ENCODE assay signal across 24 cellular contexts in the genomic region with DNA sequence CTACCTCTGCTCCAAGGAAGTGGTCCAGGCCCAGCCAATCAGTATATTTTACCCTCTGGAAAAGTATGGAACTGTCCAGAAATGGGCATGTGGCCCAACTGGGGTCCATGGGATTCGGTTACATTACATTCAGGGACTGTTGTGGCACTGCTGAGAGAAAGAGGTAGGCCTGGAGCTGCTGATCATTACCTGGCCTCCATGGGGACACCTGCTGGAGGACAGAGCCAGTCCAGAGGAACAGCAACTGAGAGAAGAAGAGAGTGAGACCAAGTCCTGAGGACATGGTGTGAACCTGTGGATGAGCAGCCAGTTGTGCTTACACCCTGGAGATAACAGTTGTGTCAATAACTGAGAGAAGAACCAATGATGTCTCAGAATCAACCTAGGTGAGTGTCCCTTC. TPM values are rescaled to one million over a fixed set of nuclear protein-coding genes. Genes with fewer than 3 reads are reported as not detected.
DNase-seq lines count a peak whose midpoint lies in the region; ATAC-seq and TF ChIP-seq lines count a peak whose summit lies in the region.
"Had no signal": no experiment of that assay in that cellular context is flagged by ENCODE, and none has a peak within 500 bp of the region (broad histone marks: within the 10 kb centered on the region; RNA-seq: fewer than 3 reads in every experiment).

No MANE protein-coding gene starts in this region.

- H3K4me1 Mint-ChIP-seq in activated CD4-positive, alpha-beta T cell treated with anti-CD3 and anti-CD28 coated beads for 36 hours: no peaks in the 10 kb centered on the region
- H3K4me1 Mint-ChIP-seq in WTC11: peaks cover 16% of the 10 kb centered on the region
- H3K4me1 Mint-ChIP-seq in neural crest cell: peaks cover 23% of the 10 kb centered on the region
- H3K4me1 Mint-ChIP-seq: activated naive CD4-positive, alpha-beta T cell treated with anti-CD3 and anti-CD28 coated beads, Interleukin-2, amount 50 U/mL, for 24 hours; T-cell had no signal

- ATAC-seq in activated CD4-positive, alpha-beta T cell treated with anti-CD3 and anti-CD28 coated beads for 36 hours: no peak
- ATAC-seq in WTC11 (peak; percentile 50), HG02973 (IDR thresholded peaks at IDR 0.05; ENCODE audit: unreplicated experiment) (no peak)
- ATAC-seq: effector memory CD8-positive, alpha-beta T cell; Right ventricle myocardium inferior; T-cell had no signal

- no peak overlapping the region for H3K27ac Mint-ChIP-seq in activated CD4-positive, alpha-beta T cell treated with anti-CD3 and anti-CD28 coated beads for 36 hours
- no peak overlapping the region for H3K27ac Mint-ChIP-seq in WTC11
- H3K27ac Mint-ChIP-seq in neural crest cell (ENCODE audit: unreplicated experiment): peak overlapping the region; percentile 59
- H3K27ac Mint-ChIP-seq: activated naive CD4-positive, alpha-beta T cell treated with anti-CD3 and anti-CD28 coated beads, Interleukin-2, amount 50 U/mL, for 24 hours; IgD-negative memory B cell; T-cell had no signal

- no peaks in the 10 kb centered on the region for H3K27me3 Mint-ChIP-seq in activated CD4-positive, alpha-beta T cell treated with anti-CD3 and anti-CD28 coated beads for 36 hours
- H3K27me3 Mint-ChIP-seq in WTC11 (ENCODE audit: low read depth) (no peaks in the 10 kb centered on the region), neural crest cell (ENCODE audit: low read depth) (no peaks in the 10 kb centered on the region)
- H3K27me3 Mint-ChIP-seq: activated naive CD4-positive, alpha-beta T cell treated with anti-CD3 and anti-CD28 coated beads, Interleukin-2, amount 50 U/mL, for 24 hours; effector memory CD8-positive, alpha-beta T cell; IgD-negative memory B cell; T-cell had no signal

- POLR2A ChIA-PET in activated CD4-positive, alpha-beta T cell treated with anti-CD3 and anti-CD28 coated beads for 36 hours (lab: Charles Lee): no interaction called here
- POLR2A ChIA-PET in WTC11 (lab: Charles Lee): no interaction called here

- peak; percentile 9 for DNase-seq in activated CD4-positive, alpha-beta T cell treated with anti-CD3 and anti-CD28 coated beads for 36 hours
- DNase-seq in activated CD4-positive, alpha-beta T cell treated with anti-CD3 and anti-CD28 coated beads for 48 hours: no peak
- DNase-seq in LNCaP clone FGC (ENCODE audit: low read depth) (no peak), WTC11 (ENCODE audit: low spot score) (no peak), neural crest cell (ENCODE audit: low read depth, low spot score) (no peak), OCI-M1 (lab: John Stamatoyannopoulos, UW) (no peak), Kasumi-1 (lab: John Stamatoyannopoulos, UW) (no peak)
- DNase-seq: activated T-cell treated with anti-CD3 and anti-CD28 coated beads, Interleukin-2, amount 50 U/mL, for 48 hours; BE2C; effector memory CD8-positive, alpha-beta T cell; NCI-H2081 treated with DMSO at 0.1 percent for 48 hours; NCI-H510A treated with DMSO at 0.1 percent for 48 hours; T-cell; tibial artery had no signal

- no peak overlapping the region for H3K4me3 ChIP-seq in LNCaP clone FGC (ENCODE audit: low read depth, low read length)
- H3K4me3 ChIP-seq: ascending aorta, tibial artery had no signal

- no peak overlapping the region for H3K4me3 Mint-ChIP-seq in activated CD4-positive, alpha-beta T cell treated with anti-CD3 and anti-CD28 coated beads for 36 hours
- no peak overlapping the region for H3K4me3 Mint-ChIP-seq in WTC11
- H3K4me3 Mint-ChIP-seq in neural crest cell: no peak overlapping the region
- H3K4me3 Mint-ChIP-seq: activated naive CD4-positive, alpha-beta T cell treated with anti-CD3 and anti-CD28 coated beads, Interleukin-2, amount 50 U/mL, for 24 hours; effector memory CD8-positive, alpha-beta T cell; IgD-negative memory B cell; T-cell had no signal

- H3K9me3 Mint-ChIP-seq in activated CD4-positive, alpha-beta T cell treated with anti-CD3 and anti-CD28 coated beads for 36 hours (ENCODE audit: low read depth): no peaks in the 10 kb centered on the region
- H3K9me3 Mint-ChIP-seq in WTC11: peaks cover 13% of the 10 kb centered on the region
- H3K9me3 Mint-ChIP-seq in neural crest cell: peaks cover 5% of the 10 kb centered on the region
- H3K9me3 Mint-ChIP-seq: activated naive CD4-positive, alpha-beta T cell treated with anti-CD3 and anti-CD28 coated beads, Interleukin-2, amount 50 U/mL, for 24 hours; effector memory CD8-positive, alpha-beta T cell had no signal

- no peaks in the 10 kb centered on the region for H3K36me3 Mint-ChIP-seq in activated CD4-positive, alpha-beta T cell treated with anti-CD3 and anti-CD28 coated beads for 36 hours (ENCODE audit: low read depth)
- peaks cover 5% of the 10 kb centered on the region for H3K36me3 Mint-ChIP-seq in WTC11
- H3K36me3 Mint-ChIP-seq in neural crest cell (ENCODE audit: low read depth): peaks cover 6% of the 10 kb centered on the region
- H3K36me3 Mint-ChIP-seq: activated naive CD4-positive, alpha-beta T cell treated with anti-CD3 and anti-CD28 coated beads, Interleukin-2, amount 50 U/mL, for 24 hours; IgD-negative memory B cell; T-cell had no signal

- intact Hi-C loops in activated CD4-positive, alpha-beta T cell treated with anti-CD3 and anti-CD28 coated beads for 36 hours (cut with DNase I, micrococcal nuclease): no loop called here

- TF ChIP-seq CTCF in LNCaP clone FGC (IDR thresholded peaks at IDR 0.05; ENCODE audit: control insufficient read depth, extremely low read depth, insufficient read depth): peak; percentile 25; the same call in 1 of the 2 replicates
- no peak for TF ChIP-seq CTCF in WTC11 (IDR thresholded peaks at IDR 0.05)
- TF ChIP-seq CTCF in neural crest cell (conservative IDR thresholded peaks at IDR 0.05): no peak

- CTCF ChIA-PET in activated CD4-positive, alpha-beta T cell treated with anti-CD3 and anti-CD28 coated beads for 36 hours (lab: Charles Lee): no interaction called here
- CTCF ChIA-PET in WTC11 (lab: Charles Lee): interaction anchor here (1.2 kb wide), 1 partner anchor 45 kb away, joined by 3 read pairs; no protein-coding TSS in a partner anchor

TF ChIP-seq in WTC11, 78 proteins besides CTCF, POLR2A, EP300 and RAD21 (continues in another document):
- TF ChIP-seq, protein P1, sequence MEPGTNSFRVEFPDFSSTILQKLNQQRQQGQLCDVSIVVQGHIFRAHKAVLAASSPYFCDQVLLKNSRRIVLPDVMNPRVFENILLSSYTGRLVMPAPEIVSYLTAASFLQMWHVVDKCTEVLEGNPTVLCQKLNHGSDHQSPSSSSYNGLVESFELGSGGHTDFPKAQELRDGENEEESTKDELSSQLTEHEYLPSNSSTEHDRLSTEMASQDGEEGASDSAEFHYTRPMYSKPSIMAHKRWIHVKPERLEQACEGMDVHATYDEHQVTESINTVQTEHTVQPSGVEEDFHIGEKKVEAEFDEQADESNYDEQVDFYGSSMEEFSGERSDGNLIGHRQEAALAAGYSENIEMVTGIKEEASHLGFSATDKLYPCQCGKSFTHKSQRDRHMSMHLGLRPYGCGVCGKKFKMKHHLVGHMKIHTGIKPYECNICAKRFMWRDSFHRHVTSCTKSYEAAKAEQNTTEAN (CRISPR knock-in tag; IDR thresholded peaks at IDR 0.05): no peak
- TF ChIP-seq MYBL2 (CRISPR knock-in tag; IDR thresholded peaks at IDR 0.05): no peak
- TF ChIP-seq, protein P2, sequence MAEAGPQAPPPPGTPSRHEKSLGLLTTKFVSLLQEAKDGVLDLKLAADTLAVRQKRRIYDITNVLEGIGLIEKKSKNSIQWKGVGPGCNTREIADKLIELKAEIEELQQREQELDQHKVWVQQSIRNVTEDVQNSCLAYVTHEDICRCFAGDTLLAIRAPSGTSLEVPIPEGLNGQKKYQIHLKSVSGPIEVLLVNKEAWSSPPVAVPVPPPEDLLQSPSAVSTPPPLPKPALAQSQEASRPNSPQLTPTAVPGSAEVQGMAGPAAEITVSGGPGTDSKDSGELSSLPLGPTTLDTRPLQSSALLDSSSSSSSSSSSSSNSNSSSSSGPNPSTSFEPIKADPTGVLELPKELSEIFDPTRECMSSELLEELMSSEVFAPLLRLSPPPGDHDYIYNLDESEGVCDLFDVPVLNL (CRISPR knock-in tag; IDR thresholded peaks at IDR 0.05; ENCODE audit: borderline replicate concordance, low read depth): no peak
- no peak for TF ChIP-seq MXD4 (CRISPR knock-in tag; IDR thresholded peaks at IDR 0.05; ENCODE audit: borderline replicate concordance)
- TF ChIP-seq, protein P3, sequence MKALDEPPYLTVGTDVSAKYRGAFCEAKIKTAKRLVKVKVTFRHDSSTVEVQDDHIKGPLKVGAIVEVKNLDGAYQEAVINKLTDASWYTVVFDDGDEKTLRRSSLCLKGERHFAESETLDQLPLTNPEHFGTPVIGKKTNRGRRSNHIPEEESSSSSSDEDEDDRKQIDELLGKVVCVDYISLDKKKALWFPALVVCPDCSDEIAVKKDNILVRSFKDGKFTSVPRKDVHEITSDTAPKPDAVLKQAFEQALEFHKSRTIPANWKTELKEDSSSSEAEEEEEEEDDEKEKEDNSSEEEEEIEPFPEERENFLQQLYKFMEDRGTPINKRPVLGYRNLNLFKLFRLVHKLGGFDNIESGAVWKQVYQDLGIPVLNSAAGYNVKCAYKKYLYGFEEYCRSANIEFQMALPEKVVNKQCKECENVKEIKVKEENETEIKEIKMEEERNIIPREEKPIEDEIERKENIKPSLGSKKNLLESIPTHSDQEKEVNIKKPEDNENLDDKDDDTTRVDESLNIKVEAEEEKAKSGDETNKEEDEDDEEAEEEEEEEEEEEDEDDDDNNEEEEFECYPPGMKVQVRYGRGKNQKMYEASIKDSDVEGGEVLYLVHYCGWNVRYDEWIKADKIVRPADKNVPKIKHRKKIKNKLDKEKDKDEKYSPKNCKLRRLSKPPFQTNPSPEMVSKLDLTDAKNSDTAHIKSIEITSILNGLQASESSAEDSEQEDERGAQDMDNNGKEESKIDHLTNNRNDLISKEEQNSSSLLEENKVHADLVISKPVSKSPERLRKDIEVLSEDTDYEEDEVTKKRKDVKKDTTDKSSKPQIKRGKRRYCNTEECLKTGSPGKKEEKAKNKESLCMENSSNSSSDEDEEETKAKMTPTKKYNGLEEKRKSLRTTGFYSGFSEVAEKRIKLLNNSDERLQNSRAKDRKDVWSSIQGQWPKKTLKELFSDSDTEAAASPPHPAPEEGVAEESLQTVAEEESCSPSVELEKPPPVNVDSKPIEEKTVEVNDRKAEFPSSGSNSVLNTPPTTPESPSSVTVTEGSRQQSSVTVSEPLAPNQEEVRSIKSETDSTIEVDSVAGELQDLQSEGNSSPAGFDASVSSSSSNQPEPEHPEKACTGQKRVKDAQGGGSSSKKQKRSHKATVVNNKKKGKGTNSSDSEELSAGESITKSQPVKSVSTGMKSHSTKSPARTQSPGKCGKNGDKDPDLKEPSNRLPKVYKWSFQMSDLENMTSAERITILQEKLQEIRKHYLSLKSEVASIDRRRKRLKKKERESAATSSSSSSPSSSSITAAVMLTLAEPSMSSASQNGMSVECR (CRISPR knock-in tag; IDR thresholded peaks at IDR 0.05; ENCODE audit: borderline replicate concordance): no peak
- no peak for TF ChIP-seq FOXP1 (CRISPR knock-in tag; IDR thresholded peaks at IDR 0.05; ENCODE audit: borderline replicate concordance)
- no peak for TF ChIP-seq CBFB (CRISPR knock-in tag; IDR thresholded peaks at IDR 0.05; ENCODE audit: low read depth)

RNA-seq across cellular contexts. Expression of a gene that starts 48.2 kb away (rescaled TPM):
- not detected for total RNA-seq in activated CD4-positive, alpha-beta T cell treated with anti-CD3 and anti-CD28 coated beads for 36 hours
- not detected in 3 replicates for total RNA-seq in WTC11 (2021)
- not detected in 2 replicates for total RNA-seq in neural crest cell
- total RNA-seq: A172, ascending aorta, cerebellum, fibroblast of lung, G401, lower leg skin, Right ventricle myocardium inferior, T-cell had no signal
